9 cellular contexts compared by ENCODE assay signal in genomic region chr2:54945401-54946219, GRCh38.
DNase-seq lines count a peak whose midpoint lies in the region; ATAC-seq and TF ChIP-seq lines count a peak whose summit lies in the region.
"Had no signal": no experiment of that assay in that cellular context is flagged by ENCODE, and none has a peak within 500 bp of the region (broad histone marks: within the 10 kb centered on the region; RNA-seq: fewer than 3 reads in every experiment).

No MANE protein-coding gene starts in this region.

- no peaks in the 10 kb centered on the region for H3K9me3 ChIP-seq in breast epithelium
- H3K9me3 ChIP-seq: SJSA1 had no signal

- H3K36me3 ChIP-seq in breast epithelium: no peaks in the 10 kb centered on the region
- H3K36me3 ChIP-seq: SJSA1 had no signal

- intact Hi-C loops in breast epithelium (cut with DNase I; ENCODE audit: low total_unique reads): no loop called here

- no peak for TF ChIP-seq POLR2A in breast epithelium (IDR thresholded peaks at IDR 0.05)

- peak in 1 of 3 donors; percentile 16 for TF ChIP-seq CTCF in breast epithelium (IDR thresholded peaks at IDR 0.05)

- H3K27me3 ChIP-seq in breast epithelium: no peaks in the 10 kb centered on the region
- H3K27me3 ChIP-seq: SJSA1 had no signal

- H3K27ac ChIP-seq in breast epithelium: peak overlapping the region; percentile 89 to 95
- H3K27ac ChIP-seq: SJSA1 had no signal

- H3K4me1 ChIP-seq in breast epithelium: peaks cover 6 to 8% of the 10 kb centered on the region in 2 donors
- H3K4me1 ChIP-seq: SJSA1 had no signal

- DNase-seq in breast epithelium (ENCODE audit: low spot score in 2 of 2) (peak; percentile 79 to 89), myocyte (ENCODE audit: low read depth) (peak; percentile 97), cortex of kidney (lab: John Stamatoyannopoulos, UW) (no peak), NCI-H1436 treated with DMSO at 0.1 percent for 48 hours (lab: John Stamatoyannopoulos, UW) (no peak), NCI-H748 (lab: John Stamatoyannopoulos, UW; ENCODE audit: unreplicated experiment) (no peak)
- DNase-seq in effector CD8-positive, alpha-beta T cell (lab: John Stamatoyannopoulos, UW): no peak

- ATAC-seq in GM18511 (IDR thresholded peaks at IDR 0.05; ENCODE audit: unreplicated experiment) (peak; percentile 87), HG03439 (IDR thresholded peaks at IDR 0.05; ENCODE audit: unreplicated experiment) (peak; percentile 48)

- H3K4me3 ChIP-seq in breast epithelium: peak overlapping the region in 1 of 3 donors; percentile 35
- H3K4me3 ChIP-seq: SJSA1 had no signal

Comparison
In these comparisons a context has a peak if more than half of its experiments do, and no peak if none do; other contexts are left out.
1. DNase-seq: peak in breast epithelium (2 of 2) and myocyte (single experiment); none in cortex of kidney (single experiment), NCI-H1436 treated with DMSO at 0.1 percent for 48 hours (single experiment), effector CD8-positive, alpha-beta T cell (single experiment) and NCI-H748 (single experiment).